19 cellular contexts compared by ENCODE assay signal in the genomic region with DNA sequence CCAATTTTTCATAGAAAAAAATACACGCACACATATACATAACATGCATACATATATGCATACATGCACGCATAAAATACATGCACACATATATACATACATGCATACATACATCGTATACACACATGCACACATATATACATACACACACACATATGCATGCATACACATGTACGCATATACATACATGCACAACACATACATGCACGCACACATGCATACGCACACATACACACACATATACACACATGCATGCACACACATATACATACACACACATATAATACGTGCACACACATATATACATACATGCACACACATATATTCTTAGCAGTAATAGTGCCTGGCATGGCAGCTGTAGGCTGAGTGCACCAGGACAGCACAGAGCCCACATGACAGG.
"Had no signal": no experiment of that assay in that cellular context is flagged by ENCODE, and none has a peak within 500 bp of the region (broad histone marks: within the 10 kb centered on the region; RNA-seq: fewer than 3 reads in every experiment).

No MANE protein-coding gene starts in this region.

- H3K4me1 Mint-ChIP-seq: brain, mesothelial cell of epicardium, nephron progenitor cell, WTC11 had no signal

- H3K9me3 Mint-ChIP-seq: brain, mesothelial cell of epicardium, nephron progenitor cell, WTC11 had no signal

- H3K27ac Mint-ChIP-seq: activated CD4-positive, alpha-beta T cell treated with anti-CD3 and anti-CD28 coated beads for 36 hours; brain; mesothelial cell of epicardium; nephron progenitor cell; progenitor cell of endocrine pancreas; WTC11 had no signal

- H3K4me3 ChIP-seq: coronary artery, esophagus muscularis mucosa, gastroesophageal sphincter, heart left ventricle, left lung, tibial nerve, vagina had no signal

- ATAC-seq: activated CD4-positive, alpha-beta T cell treated with anti-CD3 and anti-CD28 coated beads for 36 hours; gastroesophageal sphincter; heart left ventricle; left lung; stimulated activated naive CD8-positive, alpha-beta T cell treated with anti-CD3 and anti-CD28 coated beads, Interleukin-15, Interleukin-2, amounts not matched to agents 100 U/mL and 50 U/mL, for 24 hours; WTC11 had no signal

- H3K27me3 ChIP-seq: esophagus muscularis mucosa, gastroesophageal sphincter, heart left ventricle, left lung, tibial nerve, vagina had no signal

- DNase-seq: activated CD4-positive, alpha-beta T cell treated with anti-CD3 and anti-CD28 coated beads for 36 hours; activated CD8-positive, alpha-beta memory T cell treated with anti-CD3 and anti-CD28 coated beads for 24 hours; activated naive CD4-positive, alpha-beta T cell; anterior cingulate cortex; central memory CD4-positive, alpha-beta T cell; heart left ventricle; left lung; nephron progenitor cell; stimulated activated CD4-positive, alpha-beta T cell treated with anti-CD3 and anti-CD28 coated beads, Interleukin-2, amount 100 ng/mL, for 24 hours; stimulated activated naive CD8-positive, alpha-beta T cell treated with anti-CD3 and anti-CD28 coated beads, Interleukin-15, Interleukin-2, amounts not matched to agents 100 U/mL and 50 U/mL, for 24 hours had no signal

- H3K4me3 Mint-ChIP-seq: activated CD4-positive, alpha-beta T cell treated with anti-CD3 and anti-CD28 coated beads for 36 hours; brain; mesothelial cell of epicardium; nephron progenitor cell; WTC11 had no signal

- H3K27ac ChIP-seq: coronary artery, esophagus muscularis mucosa, gastroesophageal sphincter, left lung, tibial nerve, vagina had no signal

- H3K9me3 ChIP-seq: esophagus muscularis mucosa, gastroesophageal sphincter, heart left ventricle, left lung, tibial nerve, vagina had no signal

- H3K27me3 Mint-ChIP-seq: activated CD4-positive, alpha-beta T cell treated with anti-CD3 and anti-CD28 coated beads for 36 hours; brain; progenitor cell of endocrine pancreas had no signal
